Comparison of ENCODE assay signal across 13 cellular contexts in the genomic region with DNA sequence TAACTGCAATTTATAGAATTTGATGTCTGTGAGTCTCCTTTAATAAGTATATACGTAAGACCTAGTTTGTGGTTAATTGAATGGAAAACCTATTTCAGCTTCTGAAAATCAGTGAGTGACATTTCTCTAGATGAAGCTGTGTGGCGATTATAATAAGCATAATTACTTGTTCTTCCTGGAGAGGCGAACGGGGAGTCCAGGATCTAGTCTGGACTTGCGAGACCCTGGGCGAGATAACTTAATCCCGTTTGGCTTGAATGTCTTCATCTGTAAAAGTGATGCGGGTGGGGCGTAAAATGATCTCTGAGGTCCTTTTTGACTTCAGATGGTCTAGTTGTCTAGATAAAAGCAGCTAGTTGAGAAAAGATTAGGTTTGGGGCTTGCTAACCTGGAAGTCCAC. TPM values are rescaled to one million over a fixed set of nuclear protein-coding genes. Genes with fewer than 3 reads are reported as not detected.
DNase-seq lines count a peak whose midpoint lies in the region; ATAC-seq and TF ChIP-seq lines count a peak whose summit lies in the region.
"Had no signal": no experiment of that assay in that cellular context is flagged by ENCODE, and none has a peak within 500 bp of the region (broad histone marks: within the 10 kb centered on the region; RNA-seq: fewer than 3 reads in every experiment).

No MANE protein-coding gene starts in this region.

- WGBS in body of pancreas, 2 donors, result 48 to 60% methylated on average over 9 of the region's 9 CpGs
- 60% methylated on average over 9 of the region's 9 CpGs for WGBS in right cardiac atrium
- WGBS in thyroid gland, 2 donors, result 88 to 90% methylated on average over 9 of the region's 9 CpGs

- intact Hi-C loops in body of pancreas (cut with DNase I) (no loop called here), right cardiac atrium (cut with DNase I) (no loop called here), thyroid gland (cut with DNase I) (no loop called here)

- H3K36me3 Mint-ChIP-seq in activated T-cell treated with anti-CD3 and anti-CD28 coated beads, Interleukin-2, amount 50 U/mL, for 24 hours (ENCODE audit: low read depth), result no peaks in the 10 kb centered on the region
- no peaks in the 10 kb centered on the region for H3K36me3 Mint-ChIP-seq in memory B cell
- H3K36me3 Mint-ChIP-seq in type B pancreatic cell, result no peaks in the 10 kb centered on the region

- H3K27me3 ChIP-seq in body of pancreas, result no peaks in the 10 kb centered on the region
- H3K27me3 ChIP-seq in right cardiac atrium (ENCODE audit: control insufficient read depth, insufficient read depth), result no peaks in the 10 kb centered on the region
- H3K27me3 ChIP-seq in thyroid gland, result no peaks in the 10 kb centered on the region

- H3K4me1 ChIP-seq in body of pancreas (peaks cover 3% of the 10 kb centered on the region), right cardiac atrium (ENCODE audit: control insufficient read depth, insufficient read depth, low read length) (peaks cover 4% of the 10 kb centered on the region), thyroid gland (no peaks in the 10 kb centered on the region)

- peak overlapping the region; percentile 75 for H3K4me3 Mint-ChIP-seq in activated T-cell treated with anti-CD3 and anti-CD28 coated beads, Interleukin-2, amount 50 U/mL, for 24 hours
- peak overlapping the region; percentile 54 for H3K4me3 Mint-ChIP-seq in memory B cell
- H3K4me3 Mint-ChIP-seq in type B pancreatic cell, result peak overlapping the region; percentile 83

- no peak overlapping the region for H3K27ac Mint-ChIP-seq in activated T-cell treated with anti-CD3 and anti-CD28 coated beads, Interleukin-2, amount 50 U/mL, for 24 hours
- no peak overlapping the region for H3K27ac Mint-ChIP-seq in memory B cell
- H3K27ac Mint-ChIP-seq in type B pancreatic cell, result peak overlapping the region; percentile 89

- H3K4me3 ChIP-seq in body of pancreas (peak overlapping the region in 1 of 2 donors; percentile 49), right cardiac atrium (ENCODE audit: low read length) (no peak overlapping the region), thyroid gland (replicated peaks in 1 of 3) (no peak overlapping the region)

- no peaks in the 10 kb centered on the region for H3K9me3 ChIP-seq in body of pancreas
- H3K9me3 ChIP-seq in right cardiac atrium (ENCODE audit: control insufficient read depth, low read length), result no peaks in the 10 kb centered on the region
- no peaks in the 10 kb centered on the region for H3K9me3 ChIP-seq in thyroid gland
- H3K9me3 ChIP-seq: sigmoid colon had no signal

- no peak for TF ChIP-seq CTCF in body of pancreas (IDR thresholded peaks at IDR 0.05)
- no peak for TF ChIP-seq CTCF in type B pancreatic cell (conservative IDR thresholded peaks at IDR 0.05)
- no peak for TF ChIP-seq CTCF in thyroid gland (IDR thresholded peaks at IDR 0.05)

- TF ChIP-seq POLR2A in body of pancreas (IDR thresholded peaks at IDR 0.05), result no peak
- TF ChIP-seq POLR2A in thyroid gland (IDR thresholded peaks at IDR 0.05), result no peak

- H3K27ac ChIP-seq in body of pancreas, result peak overlapping the region in 3 of 4 donors; percentile 88 to 90 (median 90)
- no peak overlapping the region for H3K27ac ChIP-seq in right cardiac atrium (ENCODE audit: low read length)
- H3K27ac ChIP-seq in thyroid gland, result no peak overlapping the region

- ATAC-seq in body of pancreas, result no peak
- no peak for ATAC-seq in memory B cell (ENCODE audit: low read depth)
- no peak for ATAC-seq in right cardiac atrium

- DNase-seq in activated T-cell treated with anti-CD3 and anti-CD28 coated beads, Interleukin-2, amount 50 U/mL, for 24 hours, result no peak
- DNase-seq in activated T-cell treated with anti-CD3 and anti-CD28 coated beads, Interleukin-2, amount 50 U/mL, for 48 hours, result no peak
- DNase-seq in body of pancreas (no peak), memory B cell (ENCODE audit: low spot score in 2 of 2) (no peak), type B pancreatic cell (ENCODE audit: extremely low spot score, unreplicated experiment) (no peak), right cardiac atrium (no peak), thyroid gland (no peak), HK-2 (ENCODE audit: unreplicated experiment) (no peak)
- DNase-seq: cerebellar nuclear complex, GOT3, NCI-H1930, SIG-M5, sigmoid colon had no signal

- H3K4me1 Mint-ChIP-seq in activated T-cell treated with anti-CD3 and anti-CD28 coated beads, Interleukin-2, amount 50 U/mL, for 24 hours (ENCODE audit: low read depth), result peaks cover 15% of the 10 kb centered on the region
- no peaks in the 10 kb centered on the region for H3K4me1 Mint-ChIP-seq in memory B cell
- H3K4me1 Mint-ChIP-seq in type B pancreatic cell (ENCODE audit: unreplicated experiment), result peaks cover 17% of the 10 kb centered on the region

- H3K9me3 Mint-ChIP-seq in activated T-cell treated with anti-CD3 and anti-CD28 coated beads, Interleukin-2, amount 50 U/mL, for 24 hours, result no peaks in the 10 kb centered on the region
- H3K9me3 Mint-ChIP-seq in memory B cell (no peaks in the 10 kb centered on the region), type B pancreatic cell (no peaks in the 10 kb centered on the region)

- H3K36me3 ChIP-seq in body of pancreas (replicated peaks in 1 of 2; ENCODE audit: insufficient read depth in 1 of 2, low read depth in 2 of 2), result no peaks in the 10 kb centered on the region
- no peaks in the 10 kb centered on the region for H3K36me3 ChIP-seq in thyroid gland
- H3K36me3 ChIP-seq: sigmoid colon had no signal

- peaks cover 47% of the 10 kb centered on the region for H3K27me3 Mint-ChIP-seq in activated T-cell treated with anti-CD3 and anti-CD28 coated beads, Interleukin-2, amount 50 U/mL, for 24 hours
- H3K27me3 Mint-ChIP-seq in memory B cell (peaks cover 10% of the 10 kb centered on the region), type B pancreatic cell (peaks cover 37% of the 10 kb centered on the region)

RNA-seq across cellular contexts. Expression of gene PRRG4, which starts 1.1 kb away (rescaled TPM):
- total RNA-seq in body of pancreas (1 to 10 TPM; 2.3 to 5.7 TPM), type B pancreatic cell (ENCODE audit: low replicate concordance) (6.0 and 18.8 TPM in 2 replicates), right cardiac atrium (1 to 10 TPM; 1.4 to 2.2 (median 1.9) TPM), thyroid gland (10 to 100 TPM; 13.4 to 20.8 (median 17.7) TPM)
- polyA plus RNA-seq in right cardiac atrium, result 1.9 TPM

RNA-seq across cellular contexts. Expression of gene CCDC73, which starts 36.3 kb away (rescaled TPM):
- total RNA-seq in body of pancreas (under 1 TPM in 1 of 2 donors, not detected in 1; 0.26 TPM), type B pancreatic cell (ENCODE audit: low replicate concordance) (0.07 TPM in 1 of 2 replicates, not detected in the other), right cardiac atrium (not detected), thyroid gland (under 1 TPM in 2 of 4 donors, not detected in 2; 0.15 to 0.27 TPM)
- not detected for polyA plus RNA-seq in right cardiac atrium
- total RNA-seq: sigmoid colon had no signal
- polyA plus RNA-seq: sigmoid colon had no signal

Comparison
In these comparisons a context has a peak if more than half of its experiments do, and no peak if none do; other contexts are left out.
1. H3K27ac ChIP-seq: peak in body of pancreas (3 of 4); none in right cardiac atrium (single experiment) and thyroid gland (0 of 3).
2. Peak in every context shown above with its lines, with median percentiles within 50 percentile points of each other: H3K4me3 Mint-ChIP-seq.